Comparison of ENCODE assay signal across 20 cellular contexts in the genomic region with DNA sequence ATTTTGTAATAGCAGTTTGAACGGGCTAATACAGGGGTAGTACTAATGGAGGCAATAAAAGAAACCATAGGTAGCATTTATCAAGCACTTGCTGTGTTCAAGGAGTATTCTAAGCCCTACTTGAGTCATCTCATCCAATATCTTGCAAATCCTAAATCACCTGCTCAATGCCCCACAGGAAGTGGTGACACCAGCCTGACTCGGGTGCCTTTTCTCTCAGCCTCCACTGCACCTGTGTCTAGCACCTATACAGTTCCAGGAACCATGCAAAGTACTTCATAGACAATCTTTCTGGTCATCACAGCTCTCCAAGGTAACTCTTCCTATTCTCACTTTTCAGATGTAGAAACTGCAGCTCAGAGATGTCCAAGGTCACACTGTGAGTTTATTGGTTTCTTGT.
A peak's percentile ranks its signal among the peaks of the same experiment; 100 is the strongest.
DNase-seq lines count a peak whose midpoint lies in the region; ATAC-seq and TF ChIP-seq lines count a peak whose summit lies in the region.
"Had no signal": no experiment of that assay in that cellular context is flagged by ENCODE, and none has a peak within 500 bp of the region (broad histone marks: within the 10 kb centered on the region; RNA-seq: fewer than 3 reads in every experiment).

No MANE protein-coding gene starts in this region.

- peaks cover 29% of the 10 kb centered on the region for H3K4me1 Mint-ChIP-seq in activated naive CD4-positive, alpha-beta T cell treated with anti-CD3 and anti-CD28 coated beads, Interleukin-2, amount 10 ng/mL, durations not matched to agents 7 days and 5 days
- H3K4me1 Mint-ChIP-seq in activated naive CD8-positive, alpha-beta T cell treated with anti-CD3 and anti-CD28 coated beads, Interleukin-2, amount 10 ng/mL, durations not matched to agents 7 days and 5 days, result peaks cover 19% of the 10 kb centered on the region
- H3K4me1 Mint-ChIP-seq in type B pancreatic cell (ENCODE audit: unreplicated experiment), result peaks cover 7% of the 10 kb centered on the region
- H3K4me1 Mint-ChIP-seq: H9 had no signal

- H3K9me3 ChIP-seq in Loucy (ENCODE audit: insufficient read depth, low read depth, low read length) (no peaks in the 10 kb centered on the region), MG63 (no peaks in the 10 kb centered on the region)
- H3K9me3 ChIP-seq: psoas muscle, SJSA1 had no signal

- DNase-seq in activated naive CD4-positive, alpha-beta T cell treated with anti-CD3 and anti-CD28 coated beads, Interleukin-2, amount 10 ng/mL, durations not matched to agents 7 days and 5 days, result peak; percentile 36
- DNase-seq in activated naive CD4-positive, alpha-beta T cell (lab: John Stamatoyannopoulos, UW), result no peak
- DNase-seq in activated naive CD8-positive, alpha-beta T cell treated with anti-CD3 and anti-CD28 coated beads, Interleukin-2, amount 10 ng/mL, durations not matched to agents 7 days and 5 days, result no peak
- DNase-seq in stimulated activated naive CD8-positive, alpha-beta T cell treated with anti-CD3 and anti-CD28 coated beads, Interleukin-15, Interleukin-2, amounts not matched to agents 100 U/mL and 50 U/mL, for 24 hours, result no peak
- DNase-seq in MG63 (no peak), type B pancreatic cell (ENCODE audit: extremely low spot score, unreplicated experiment) (no peak)
- DNase-seq: activated CD4-positive, CD25-positive, alpha-beta regulatory T cell treated with anti-CD3 and anti-CD28 coated beads, Interleukin-2, amount 50 U/mL, for 72 hours; Calu3; H9; left ventricle myocardium superior; NCI-H1105 treated with DMSO at 0.1 percent for 48 hours; NCI-H2029; NCI-H226; nucleus accumbens; psoas muscle; trophoblast cell had no signal

- H3K4me2 ChIP-seq in Loucy (ENCODE audit: low read depth, low read length, poor library complexity, severe bottlenecking), result peak overlapping the region; percentile 16

- H3K27ac Mint-ChIP-seq in activated naive CD4-positive, alpha-beta T cell treated with anti-CD3 and anti-CD28 coated beads, Interleukin-2, amount 10 ng/mL, durations not matched to agents 7 days and 5 days, result no peak overlapping the region
- no peak overlapping the region for H3K27ac Mint-ChIP-seq in activated naive CD8-positive, alpha-beta T cell treated with anti-CD3 and anti-CD28 coated beads, Interleukin-2, amount 10 ng/mL, durations not matched to agents 7 days and 5 days
- no peak overlapping the region for H3K27ac Mint-ChIP-seq in type B pancreatic cell
- H3K27ac Mint-ChIP-seq: H9 had no signal

- H3K36me3 Mint-ChIP-seq in activated naive CD4-positive, alpha-beta T cell treated with anti-CD3 and anti-CD28 coated beads, Interleukin-2, amount 10 ng/mL, durations not matched to agents 7 days and 5 days, result no peaks in the 10 kb centered on the region
- H3K36me3 Mint-ChIP-seq in activated naive CD8-positive, alpha-beta T cell treated with anti-CD3 and anti-CD28 coated beads, Interleukin-2, amount 10 ng/mL, durations not matched to agents 7 days and 5 days, result peaks cover 4% of the 10 kb centered on the region
- H3K36me3 Mint-ChIP-seq in type B pancreatic cell, result peaks cover 8% of the 10 kb centered on the region

- H3K9me3 Mint-ChIP-seq in activated naive CD4-positive, alpha-beta T cell treated with anti-CD3 and anti-CD28 coated beads, Interleukin-2, amount 10 ng/mL, durations not matched to agents 7 days and 5 days, result no peaks in the 10 kb centered on the region
- peaks cover 2% of the 10 kb centered on the region for H3K9me3 Mint-ChIP-seq in activated naive CD8-positive, alpha-beta T cell treated with anti-CD3 and anti-CD28 coated beads, Interleukin-2, amount 10 ng/mL, durations not matched to agents 7 days and 5 days
- no peaks in the 10 kb centered on the region for H3K9me3 Mint-ChIP-seq in type B pancreatic cell
- H3K9me3 Mint-ChIP-seq: H9 had no signal

- no peaks in the 10 kb centered on the region for H3K9me2 ChIP-seq in Loucy (replicated peaks; ENCODE audit: low read depth, low read length)

- CTCF ChIA-PET in activated naive CD4-positive, alpha-beta T cell treated with anti-CD3 and anti-CD28 coated beads, Interleukin-2, amount 10 ng/mL, durations not matched to agents 7 days and 5 days (lab: Charles Lee), result interaction anchor here (1.0 to 1.4 kb wide), 2 partner anchors 9 to 19 kb away, joined by 3 to 4 read pairs; no protein-coding TSS in a partner anchor

- peaks cover 19% of the 10 kb centered on the region for H4K20me1 ChIP-seq in Loucy (ENCODE audit: insufficient read depth, low read length, poor library complexity, severe bottlenecking)
- H4K20me1 ChIP-seq: BLaER1 treated with 17β-estradiol and CSF1 and Interleukin-3, amounts not matched to agents 10 nM and 100 nM had no signal

- H3K27me3 Mint-ChIP-seq in activated naive CD4-positive, alpha-beta T cell treated with anti-CD3 and anti-CD28 coated beads, Interleukin-2, amount 10 ng/mL, durations not matched to agents 7 days and 5 days, result peaks cover 8% of the 10 kb centered on the region
- H3K27me3 Mint-ChIP-seq in activated naive CD8-positive, alpha-beta T cell treated with anti-CD3 and anti-CD28 coated beads, Interleukin-2, amount 10 ng/mL, durations not matched to agents 7 days and 5 days, result peaks cover 9% of the 10 kb centered on the region
- H3K27me3 Mint-ChIP-seq in type B pancreatic cell, result peaks cover 14% of the 10 kb centered on the region
- H3K27me3 Mint-ChIP-seq: brain had no signal

- no peak overlapping the region for H2AFZ ChIP-seq in Loucy (ENCODE audit: low read length)

- no peaks in the 10 kb centered on the region for H3F3A ChIP-seq in Loucy (ENCODE audit: low read depth)

- POLR2A ChIA-PET in activated naive CD8-positive, alpha-beta T cell treated with anti-CD3 and anti-CD28 coated beads, Interleukin-2, amount 10 ng/mL, durations not matched to agents 7 days and 5 days (lab: Charles Lee), result no interaction called here

- ATAC-seq in activated naive CD8-positive, alpha-beta T cell treated with anti-CD3 and anti-CD28 coated beads, Interleukin-2, amount 10 ng/mL, durations not matched to agents 7 days and 5 days (ENCODE audit: low read depth), result peak; percentile 42
- peak; percentile 25 for ATAC-seq in stimulated activated naive CD8-positive, alpha-beta T cell treated with anti-CD3 and anti-CD28 coated beads, Interleukin-15, Interleukin-2, amounts not matched to agents 100 U/mL and 50 U/mL, for 24 hours
- ATAC-seq: left ventricle myocardium superior, psoas muscle had no signal

- TF ChIP-seq CTCF in Loucy (conservative IDR thresholded peaks at IDR 0.05; ENCODE audit: low read length) (no peak), type B pancreatic cell (conservative IDR thresholded peaks at IDR 0.05) (no peak)

- H3K27me3 ChIP-seq in Loucy (ENCODE audit: insufficient read depth, low read length, poor library complexity, severe bottlenecking), result no peaks in the 10 kb centered on the region
- peaks cover 20% of the 10 kb centered on the region for H3K27me3 ChIP-seq in MG63
- H3K27me3 ChIP-seq: SJSA1 had no signal

- no peak overlapping the region for H3K4me3 Mint-ChIP-seq in activated naive CD4-positive, alpha-beta T cell treated with anti-CD3 and anti-CD28 coated beads, Interleukin-2, amount 10 ng/mL, durations not matched to agents 7 days and 5 days
- no peak overlapping the region for H3K4me3 Mint-ChIP-seq in activated naive CD8-positive, alpha-beta T cell treated with anti-CD3 and anti-CD28 coated beads, Interleukin-2, amount 10 ng/mL, durations not matched to agents 7 days and 5 days
- no peak overlapping the region for H3K4me3 Mint-ChIP-seq in type B pancreatic cell
- H3K4me3 Mint-ChIP-seq: brain, H9 had no signal

- H3K79me2 ChIP-seq in Loucy (ENCODE audit: insufficient read depth, low read length), result peaks cover 81% of the 10 kb centered on the region

- H3K4me1 ChIP-seq in Loucy (ENCODE audit: insufficient read depth, low read length, poor library complexity, severe bottlenecking), result peaks cover 19% of the 10 kb centered on the region
- H3K4me1 ChIP-seq: psoas muscle, SJSA1 had no signal

- H3K36me3 ChIP-seq in Loucy (ENCODE audit: insufficient read depth, low read length), result peaks cover 47% of the 10 kb centered on the region; the same call in 1 of the 2 replicates
- no peaks in the 10 kb centered on the region for H3K36me3 ChIP-seq in MG63

- H3K9ac ChIP-seq in Loucy (ENCODE audit: low read depth, low read length, poor library complexity, severe bottlenecking), result no peak overlapping the region
- H3K9ac ChIP-seq: BLaER1 treated with 17β-estradiol and CSF1 and Interleukin-3, amounts not matched to agents 10 nM and 100 nM had no signal

- H3K4me3 ChIP-seq in Loucy (ENCODE audit: low read length, poor library complexity, severe bottlenecking) (no peak overlapping the region), MG63 (no peak overlapping the region)
- H3K4me3 ChIP-seq: BLaER1 treated with 17β-estradiol and CSF1 and Interleukin-3, amounts not matched to agents 10 nM and 100 nM; psoas muscle; SJSA1 had no signal
